ENCODE assay signal across 17 cellular contexts in the genomic region with DNA sequence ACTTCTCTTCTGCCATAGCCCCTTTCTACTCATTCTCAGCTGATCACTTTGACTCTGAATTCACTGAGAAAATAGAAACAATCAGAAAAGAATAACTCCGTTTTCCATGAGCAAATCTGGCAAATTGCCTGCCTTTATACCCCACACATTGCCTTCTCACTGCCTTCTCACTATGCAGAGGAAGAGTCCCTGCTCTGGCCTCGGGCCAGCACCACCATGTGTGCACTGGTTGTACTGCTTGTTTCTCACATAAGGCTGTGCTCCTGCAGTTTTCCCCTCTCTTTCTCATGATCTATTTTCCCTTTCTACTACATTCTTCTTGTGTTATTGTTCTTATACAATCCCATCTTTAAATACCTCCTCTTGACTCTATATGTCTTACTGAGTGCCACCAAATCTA. TPM values are rescaled to one million over a fixed set of nuclear protein-coding genes. Genes with fewer than 3 reads are reported as not detected.
DNase-seq lines count a peak whose midpoint lies in the region; ATAC-seq, FAIRE-seq and TF ChIP-seq lines count a peak whose summit lies in the region.
"Had no signal": no experiment of that assay in that cellular context is flagged by ENCODE, and none has a peak within 500 bp of the region (broad histone marks: within the 10 kb centered on the region; RNA-seq: fewer than 3 reads in every experiment).

No MANE protein-coding gene starts in this region.

- H3K4me2 ChIP-seq in HepG2 (ENCODE audit: low read depth, low read length) (0 out of 2 replicates have a peak overlapping the region, but pooled peaks have one; percentile 1), SK-N-SH (no peak overlapping the region)

- no peaks in the 10 kb centered on the region for H3K9me3 ChIP-seq in HepG2 (ENCODE audit: low read length)
- no peaks in the 10 kb centered on the region for H3K9me3 ChIP-seq in right lobe of liver
- H3K9me3 ChIP-seq in SK-N-SH = no peaks in the 10 kb centered on the region
- H3K9me3 ChIP-seq in tibial artery = no peaks in the 10 kb centered on the region
- H3K9me3 ChIP-seq: prostate gland had no signal

- no peaks in the 10 kb centered on the region for H3K9me3 Mint-ChIP-seq in type B pancreatic cell

- in situ Hi-C loops in HepG2 (cut with HindIII; ENCODE audit: extremely low pct_ligation_motif_present, low pct_unique_long_range_greater_than_20kb) = no loop called here

- no TSS peak for BruUV-seq in HepG2 (replicated peaks; lab: Mats Ljungman, UMichigan)

- CTCF ChIA-PET in HepG2 (lab: Yijun Ruan, JAX; ENCODE audit: low intra/inter-chr PET ratio, low total read pairs) = interaction anchor here (1.8 kb wide), 1 partner anchor 27 kb away, joined by 7 read pairs; no protein-coding TSS in a partner anchor
- CTCF ChIA-PET in SK-N-SH (lab: Yijun Ruan, JAX) = interaction anchor here (1.5 to 4.5 kb wide), 2 partner anchors 26 to 36 kb away, joined by 5 to 22 read pairs; no protein-coding TSS in a partner anchor

- H3K27me3 ChIP-seq in HepG2 (ENCODE audit: control insufficient read depth in 1 of 2, insufficient read depth in 2 of 2, low read length in 2 of 2) = 0 out of 5 replicates have a peak, but pooled peaks cover 0 to 1% of the 10 kb centered on the region in 2 experiments
- no peaks in the 10 kb centered on the region for H3K27me3 ChIP-seq in right lobe of liver
- H3K27me3 ChIP-seq in SK-N-SH (ENCODE audit: insufficient read depth) = no peaks in the 10 kb centered on the region
- peaks cover 0 to 4% of the 10 kb centered on the region in 2 donors for H3K27me3 ChIP-seq in tibial artery

- WGBS in HepG2 (ENCODE audit: low lambda C conversion rate) = 9% methylated on average over 2 of the region's 2 CpGs
- 17% methylated on average over 2 of the region's 2 CpGs for WGBS in right lobe of liver (ENCODE audit: insufficient coverage, low coverage, low lambda C conversion rate, missing lambda C conversion rate)
- 28% methylated on average over 2 of the region's 2 CpGs for WGBS in SK-N-SH (ENCODE audit: low lambda C conversion rate)

- H2AFZ ChIP-seq in HepG2 (ENCODE audit: low read length) = no peak overlapping the region
- H2AFZ ChIP-seq in SK-N-SH (ENCODE audit: low read depth) = no peak overlapping the region

- POLR2A ChIA-PET in HepG2 (lab: Yijun Ruan, JAX) (interaction anchor here (1.1 kb wide), 1 partner anchor 9 kb away, joined by 3 read pairs; no protein-coding TSS in a partner anchor), SK-N-SH (lab: Yijun Ruan, JAX) (no interaction called here)

- no peak for TF ChIP-seq EP300 in HepG2 (IDR thresholded peaks at IDR 0.05; ENCODE audit: low read depth in 2 of 2, low read length in 2 of 2)
- TF ChIP-seq EP300 in HepG2 (CRISPR knock-in tag; IDR thresholded peaks at IDR 0.05; ENCODE audit: borderline replicate concordance) = no peak
- no peak for TF ChIP-seq EP300 in SK-N-SH (IDR thresholded peaks at IDR 0.05; ENCODE audit: borderline replicate concordance in 1 of 2, low read depth in 1 of 2, low read length in 1 of 2)

- TF ChIP-seq CTCF in HepG2 (CRISPR knock-in tag; IDR thresholded peaks at IDR 0.05) = peak; percentile 46
- no peak for TF ChIP-seq CTCF in right lobe of liver (IDR thresholded peaks at IDR 0.05)
- no peak for TF ChIP-seq CTCF in SK-N-SH (IDR thresholded peaks at IDR 0.05)
- TF ChIP-seq CTCF in fibroblast of mammary gland (conservative IDR thresholded peaks at IDR 0.05; ENCODE audit: control insufficient read depth, insufficient read depth, low read depth, low read length) = no peak
- TF ChIP-seq CTCF in type B pancreatic cell (conservative IDR thresholded peaks at IDR 0.05) = peak; percentile 46
- TF ChIP-seq CTCF in tibial artery (IDR thresholded peaks at IDR 0.05) = no peak

- no peak overlapping the region for H3K27ac Mint-ChIP-seq in type B pancreatic cell

- H4K20me1 ChIP-seq in HepG2 (ENCODE audit: insufficient read depth, low read length) (no peaks in the 10 kb centered on the region), SK-N-SH (ENCODE audit: insufficient read depth) (no peaks in the 10 kb centered on the region)

- no peaks in the 10 kb centered on the region for H3K9me2 ChIP-seq in SK-N-SH

- intact Hi-C loops in HepG2 (cut with micrococcal nuclease; ENCODE audit: unreplicated experiment) (no loop called here), right lobe of liver (cut with DNase I) (no loop called here), tibial artery (cut with DNase I; ENCODE audit: low total_unique reads) (no loop called here)

- peak; percentile 47 for FAIRE-seq in HepG2 (lab: Jason Lieb, UNC)
- FAIRE-seq: bronchial epithelial cell, GM12878, kidney had no signal

- H3K36me3 Mint-ChIP-seq in type B pancreatic cell = no peaks in the 10 kb centered on the region

- H3K4me1 ChIP-seq in HepG2 (ENCODE audit: insufficient read depth, low read length) (peaks cover 99% of the 10 kb centered on the region), right lobe of liver (peaks cover 0 to 53% (median 24%) of the 10 kb centered on the region in 4 donors), SK-N-SH (ENCODE audit: control insufficient read depth in 1 of 2, insufficient read depth in 2 of 2, low read depth in 1 of 2, low read length in 1 of 2) (peaks cover 5 to 18% of the 10 kb centered on the region in 2 experiments; a peak in 2 of 4 replicates), tibial artery (no peaks in the 10 kb centered on the region)
- H3K4me1 ChIP-seq: prostate gland had no signal

- H3K4me3 Mint-ChIP-seq in type B pancreatic cell = no peak overlapping the region

- H3K79me2 ChIP-seq in HepG2 (ENCODE audit: insufficient read depth, low read length) = no peaks in the 10 kb centered on the region
- no peaks in the 10 kb centered on the region for H3K79me2 ChIP-seq in SK-N-SH (ENCODE audit: insufficient read depth)

- H3K9ac ChIP-seq in HepG2 (ENCODE audit: insufficient read depth, low read depth, low read length) (no peak overlapping the region), SK-N-SH (no peak overlapping the region)

- DNase-seq in HepG2 (ENCODE audit: low spot score) = no peak
- DNase-seq in right lobe of liver = no peak
- peak; percentile 29 for DNase-seq in SK-N-SH
- DNase-seq in fibroblast of mammary gland (ENCODE audit: low read depth) = peak; percentile 27
- DNase-seq in type B pancreatic cell (ENCODE audit: extremely low spot score, unreplicated experiment) = no peak
- DNase-seq in NCI-H2196 (lab: John Stamatoyannopoulos, UW; ENCODE audit: unreplicated experiment) = no peak
- DNase-seq in tibial artery = no peak
- DNase-seq: activated naive CD4-positive, alpha-beta T cell treated with anti-CD3 and anti-CD28 coated beads, Interleukin-2, amount 50 U/mL, for 16 hours; DND-41; Karpas-422; kidney; NCI-H1930 had no signal

- no peaks in the 10 kb centered on the region for H3K27me3 Mint-ChIP-seq in type B pancreatic cell

- TF ChIP-seq POLR2A in HepG2 (IDR thresholded peaks at IDR 0.05; ENCODE audit: insufficient read depth in 1 of 2, low read depth in 2 of 2, low read length in 2 of 2) = no peak
- TF ChIP-seq POLR2A in right lobe of liver (IDR thresholded peaks at IDR 0.05) = no peak

- H3K4me3 ChIP-seq in HepG2 (replicated peaks in 1 of 3; ENCODE audit: insufficient read depth in 1 of 3, low read depth in 2 of 3, low read length in 3 of 3) (no peak overlapping the region), right lobe of liver (no peak overlapping the region), SK-N-SH (ENCODE audit: low read depth in 2 of 2, low read length in 1 of 2) (no peak overlapping the region), fibroblast of mammary gland (ENCODE audit: control insufficient read depth, low read depth, low read length) (no peak overlapping the region), tibial artery (no peak overlapping the region)
- H3K4me3 ChIP-seq: GM12878, prostate gland had no signal

- ATAC-seq in HepG2 (peak; percentile 55), right lobe of liver (no peak), HG03442 (IDR thresholded peaks at IDR 0.05; ENCODE audit: unreplicated experiment) (no peak)
- ATAC-seq: GM12878 had no signal

- no peak overlapping the region for H3K27ac ChIP-seq in HepG2 (ENCODE audit: extremely low read length, insufficient read depth, low read length)
- H3K27ac ChIP-seq in right lobe of liver = peak overlapping the region in 1 of 3 donors; percentile 88
- H3K27ac ChIP-seq in SK-N-SH (ENCODE audit: low read depth in 2 of 2, low read length in 1 of 2) = no peak overlapping the region
- no peak overlapping the region for H3K27ac ChIP-seq in tibial artery
- H3K27ac ChIP-seq: prostate gland had no signal

- no peak for TF ChIP-seq RAD21 in HepG2 (CRISPR knock-in tag; IDR thresholded peaks at IDR 0.05)
- TF ChIP-seq RAD21 in SK-N-SH (IDR thresholded peaks at IDR 0.05; ENCODE audit: low read length) = no peak

- no peaks in the 10 kb centered on the region for H3F3A ChIP-seq in SK-N-SH (replicated peaks; ENCODE audit: insufficient read depth)

- H3K4me1 Mint-ChIP-seq in type B pancreatic cell (ENCODE audit: unreplicated experiment) = peaks cover 41% of the 10 kb centered on the region

- no peaks in the 10 kb centered on the region for H3K36me3 ChIP-seq in HepG2 (replicated peaks in 1 of 2; ENCODE audit: control insufficient read depth in 1 of 2, insufficient read depth in 2 of 2, low read length in 2 of 2)
- H3K36me3 ChIP-seq in right lobe of liver = no peaks in the 10 kb centered on the region
- H3K36me3 ChIP-seq in SK-N-SH (replicated peaks in 1 of 2; ENCODE audit: control insufficient read depth in 1 of 2, insufficient read depth in 2 of 2, low read length in 1 of 2) = no peaks in the 10 kb centered on the region
- no peaks in the 10 kb centered on the region for H3K36me3 ChIP-seq in tibial artery
- H3K36me3 ChIP-seq: prostate gland had no signal

RNA-seq across cellular contexts. Expression of gene HMGCS2, which starts 2.3 kb away (rescaled TPM):
- total RNA-seq in HepG2 (2016; rRNA removed; fragmentation: Illumina TruSeq; extraction: Trizol) (1.5 and 1.6 TPM in 2 replicates), right lobe of liver (100 to 1,000 TPM; 390 to 938 (median 855) TPM), type B pancreatic cell (ENCODE audit: low replicate concordance) (19.1 and 34.7 TPM in 2 replicates)
- 0.35 and 0.51 TPM in 2 replicates for total RNA-seq in HepG2 (2016; cell fraction: cytosol; rRNA removed; fragmentation: Illumina TruSeq; extraction: Trizol; ENCODE audit: low read depth)
- 1.1 and 1.6 TPM in 2 replicates for total RNA-seq in HepG2 (2016; cell fraction: insoluble cytoplasmic fraction; rRNA removed; fragmentation: Illumina TruSeq; extraction: Trizol)
- 0.24 and 0.28 TPM in 2 replicates for total RNA-seq in HepG2 (2016; cell fraction: membrane; rRNA removed; fragmentation: Illumina TruSeq; extraction: Trizol)
- total RNA-seq in HepG2 (2016; cell fraction: nucleus; rRNA removed; fragmentation: Illumina TruSeq; extraction: Trizol) = 0.78 and 0.94 TPM in 2 replicates
- polyA plus RNA-seq in HepG2 (2011; rRNA removed) (0.44 and 0.60 TPM in 2 replicates), SK-N-SH (2012; rRNA removed) (not detected in 2 replicates)
- 0.48 and 0.67 TPM in 2 replicates for polyA plus RNA-seq in HepG2 (2011; cell fraction: cytosol; rRNA removed)
- polyA plus RNA-seq in HepG2 (2011; cell fraction: nucleus; rRNA removed) = 0.29 and 0.38 TPM in 2 replicates
- 2.2 and 17.9 TPM in 2 replicates for polyA plus RNA-seq in HepG2 (2012)
- polyA plus RNA-seq in HepG2 (2016; cell fraction: cytosol; fragmentation: Illumina TruSeq; extraction: Trizol; ENCODE audit: low read depth) = 0.10 and 0.24 TPM in 2 replicates
- 1.6 TPM in 2 replicates for polyA plus RNA-seq in HepG2 (2016; cell fraction: insoluble cytoplasmic fraction; fragmentation: Illumina TruSeq; extraction: Trizol; ENCODE audit: low read depth)
- polyA plus RNA-seq in HepG2 (2016; cell fraction: membrane; fragmentation: Illumina TruSeq; extraction: Trizol; ENCODE audit: low read depth) = 0.42 and 0.52 TPM in 2 replicates
- polyA plus RNA-seq in HepG2 (2016; cell fraction: nucleus; fragmentation: Illumina TruSeq; extraction: Trizol; ENCODE audit: insufficient read depth, low read depth) = 0.81 and 1.0 TPM in 2 replicates
- 0.42 and 6.5 TPM in 2 replicates for polyA minus RNA-seq in HepG2 (2011; rRNA and poly(A)+ RNA removed; ENCODE audit: low replicate concordance)
- 0.53 and 0.99 TPM in 2 replicates for polyA minus RNA-seq in HepG2 (2011; cell fraction: cytosol; rRNA and poly(A)+ RNA removed)
- 0.64 and 1.2 TPM in 2 replicates for polyA minus RNA-seq in HepG2 (2011; cell fraction: nucleus; rRNA and poly(A)+ RNA removed)
- polyA plus RNA-seq in SK-N-SH (2012; cell fraction: cytosol; rRNA removed) = not detected in 2 replicates
- polyA plus RNA-seq in SK-N-SH (2012; cell fraction: nucleus; rRNA removed) = not detected in 2 replicates
- total RNA-seq: temporal lobe had no signal
- polyA plus RNA-seq: GM12878 had no signal

RNA-seq across cellular contexts. Expression of gene REG4, which starts 40.2 kb away (rescaled TPM):
- total RNA-seq in HepG2 (2016; rRNA removed; fragmentation: Illumina TruSeq; extraction: Trizol) (not detected in 2 replicates), right lobe of liver (under 1 TPM in 1 of 6 experiments, not detected in 5; 0.20 TPM), type B pancreatic cell (ENCODE audit: low replicate concordance) (4.3 and 5.8 TPM in 2 replicates)
- total RNA-seq in HepG2 (2016; cell fraction: cytosol; rRNA removed; fragmentation: Illumina TruSeq; extraction: Trizol; ENCODE audit: low read depth) = not detected in 2 replicates
- not detected in 2 replicates for total RNA-seq in HepG2 (2016; cell fraction: insoluble cytoplasmic fraction; rRNA removed; fragmentation: Illumina TruSeq; extraction: Trizol)
- not detected in 2 replicates for total RNA-seq in HepG2 (2016; cell fraction: membrane; rRNA removed; fragmentation: Illumina TruSeq; extraction: Trizol)
- not detected in 2 replicates for total RNA-seq in HepG2 (2016; cell fraction: nucleus; rRNA removed; fragmentation: Illumina TruSeq; extraction: Trizol)
- polyA plus RNA-seq in HepG2 (2011; rRNA removed) (not detected in 2 replicates), SK-N-SH (2012; rRNA removed) (not detected in 2 replicates)
- polyA plus RNA-seq in HepG2 (2011; cell fraction: cytosol; rRNA removed) = not detected in 2 replicates
- polyA plus RNA-seq in HepG2 (2011; cell fraction: nucleus; rRNA removed) = not detected in 2 replicates
- 0.15 TPM in 1 of 2 replicates, not detected in the other for polyA plus RNA-seq in HepG2 (2012)
- polyA plus RNA-seq in HepG2 (2016; cell fraction: cytosol; fragmentation: Illumina TruSeq; extraction: Trizol; ENCODE audit: low read depth) = not detected in 2 replicates
- polyA plus RNA-seq in HepG2 (2016; cell fraction: insoluble cytoplasmic fraction; fragmentation: Illumina TruSeq; extraction: Trizol; ENCODE audit: low read depth) = not detected in 2 replicates
- not detected in 2 replicates for polyA plus RNA-seq in HepG2 (2016; cell fraction: membrane; fragmentation: Illumina TruSeq; extraction: Trizol; ENCODE audit: low read depth)
- not detected in 2 replicates for polyA plus RNA-seq in HepG2 (2016; cell fraction: nucleus; fragmentation: Illumina TruSeq; extraction: Trizol; ENCODE audit: insufficient read depth, low read depth)
- polyA minus RNA-seq in HepG2 (2011; rRNA and poly(A)+ RNA removed; ENCODE audit: low replicate concordance) = 0.09 TPM in 1 of 2 replicates, not detected in the other
- not detected in 2 replicates for polyA minus RNA-seq in HepG2 (2011; cell fraction: cytosol; rRNA and poly(A)+ RNA removed)
- polyA minus RNA-seq in HepG2 (2011; cell fraction: nucleus; rRNA and poly(A)+ RNA removed) = not detected in 2 replicates
- polyA plus RNA-seq in SK-N-SH (2012; cell fraction: cytosol; rRNA removed) = 0.03 TPM in 1 of 2 replicates, not detected in the other
- polyA plus RNA-seq in SK-N-SH (2012; cell fraction: nucleus; rRNA removed) = not detected in 2 replicates
- total RNA-seq: bronchial epithelial cell, GM12878, kidney, temporal lobe had no signal
- polyA plus RNA-seq: GM12878 had no signal

RNA-seq across cellular contexts. Expression of gene PHGDH, which starts 59.3 kb away (rescaled TPM):
- 133 and 163 TPM in 2 replicates for total RNA-seq in HepG2 (2016; rRNA removed; fragmentation: Illumina TruSeq; extraction: Trizol)
- 21.0 and 24.9 TPM in 2 replicates for total RNA-seq in HepG2 (2016; cell fraction: cytosol; rRNA removed; fragmentation: Illumina TruSeq; extraction: Trizol; ENCODE audit: low read depth)
- 129 and 150 TPM in 2 replicates for total RNA-seq in HepG2 (2016; cell fraction: insoluble cytoplasmic fraction; rRNA removed; fragmentation: Illumina TruSeq; extraction: Trizol)
- 39.4 and 42.4 TPM in 2 replicates for total RNA-seq in HepG2 (2016; cell fraction: membrane; rRNA removed; fragmentation: Illumina TruSeq; extraction: Trizol)
- total RNA-seq in HepG2 (2016; cell fraction: nucleus; rRNA removed; fragmentation: Illumina TruSeq; extraction: Trizol) = 97.4 and 99.8 TPM in 2 replicates
- polyA plus RNA-seq in HepG2 (2011; rRNA removed) = 95.8 and 115 TPM in 2 replicates
- polyA plus RNA-seq in HepG2 (2011; cell fraction: cytosol; rRNA removed) = 75.7 and 106 TPM in 2 replicates
- polyA plus RNA-seq in HepG2 (2011; cell fraction: nucleus; rRNA removed) = 121 and 144 TPM in 2 replicates
- 256 and 310 TPM in 2 replicates for polyA plus RNA-seq in HepG2 (2012)
- 30.4 and 30.8 TPM in 2 replicates for polyA plus RNA-seq in HepG2 (2016; cell fraction: cytosol; fragmentation: Illumina TruSeq; extraction: Trizol; ENCODE audit: low read depth)
- polyA plus RNA-seq in HepG2 (2016; cell fraction: insoluble cytoplasmic fraction; fragmentation: Illumina TruSeq; extraction: Trizol; ENCODE audit: low read depth) = 194 and 210 TPM in 2 replicates
- polyA plus RNA-seq in HepG2 (2016; cell fraction: membrane; fragmentation: Illumina TruSeq; extraction: Trizol; ENCODE audit: low read depth) = 33.7 and 34.4 TPM in 2 replicates
- 169 and 170 TPM in 2 replicates for polyA plus RNA-seq in HepG2 (2016; cell fraction: nucleus; fragmentation: Illumina TruSeq; extraction: Trizol; ENCODE audit: insufficient read depth, low read depth)
- 247 and 513 TPM in 2 replicates for polyA minus RNA-seq in HepG2 (2011; rRNA and poly(A)+ RNA removed; ENCODE audit: low replicate concordance)
- polyA minus RNA-seq in HepG2 (2011; cell fraction: cytosol; rRNA and poly(A)+ RNA removed) = 80.2 and 88.3 TPM in 2 replicates
- polyA minus RNA-seq in HepG2 (2011; cell fraction: nucleus; rRNA and poly(A)+ RNA removed) = 109 and 121 TPM in 2 replicates
- total RNA-seq in right lobe of liver = 100 to 1,000 TPM in 1 of 6 experiments, 10 to 100 TPM in 5; 51.2 to 151 (median 74.0) TPM
- polyA plus RNA-seq in SK-N-SH (2012; rRNA removed) = 30.2 and 30.9 TPM in 2 replicates
- 19.9 and 21.5 TPM in 2 replicates for polyA plus RNA-seq in SK-N-SH (2012; cell fraction: cytosol; rRNA removed)
- polyA plus RNA-seq in SK-N-SH (2012; cell fraction: nucleus; rRNA removed) = 42.6 and 47.8 TPM in 2 replicates
- 195 and 217 TPM in 2 replicates for total RNA-seq in type B pancreatic cell (ENCODE audit: low replicate concordance)

Comparison
In these comparisons a context has a peak if more than half of its experiments do, and no peak if none do; other contexts are left out.
1. CTCF ChIP-seq: peak in HepG2 (single experiment) and type B pancreatic cell (single experiment); none in right lobe of liver (0 of 4), SK-N-SH (single experiment), fibroblast of mammary gland (single experiment) and tibial artery (0 of 2).
2. RNA of gene HMGCS2, which starts 2.3 kb away (total RNA-seq): 390 to 938 TPM in right lobe of liver; 19.1 to 34.7 TPM in type B pancreatic cell and 0.24 to 1.6 TPM in HepG2; every median in the first group is over 10 times any median in the second.
3. DNase-seq: peak in SK-N-SH (single experiment) and fibroblast of mammary gland (single experiment); none in HepG2 (single experiment), right lobe of liver (0 of 3), type B pancreatic cell (single experiment), NCI-H2196 (single experiment) and tibial artery (0 of 2).
4. Of the 25 proteins assayed by ChIP-seq in both HepG2 and SK-N-SH: peak only in HepG2: CTCF and SMC3; only in SK-N-SH: none; in both: none; in neither: 23.